In the genomic region with DNA sequence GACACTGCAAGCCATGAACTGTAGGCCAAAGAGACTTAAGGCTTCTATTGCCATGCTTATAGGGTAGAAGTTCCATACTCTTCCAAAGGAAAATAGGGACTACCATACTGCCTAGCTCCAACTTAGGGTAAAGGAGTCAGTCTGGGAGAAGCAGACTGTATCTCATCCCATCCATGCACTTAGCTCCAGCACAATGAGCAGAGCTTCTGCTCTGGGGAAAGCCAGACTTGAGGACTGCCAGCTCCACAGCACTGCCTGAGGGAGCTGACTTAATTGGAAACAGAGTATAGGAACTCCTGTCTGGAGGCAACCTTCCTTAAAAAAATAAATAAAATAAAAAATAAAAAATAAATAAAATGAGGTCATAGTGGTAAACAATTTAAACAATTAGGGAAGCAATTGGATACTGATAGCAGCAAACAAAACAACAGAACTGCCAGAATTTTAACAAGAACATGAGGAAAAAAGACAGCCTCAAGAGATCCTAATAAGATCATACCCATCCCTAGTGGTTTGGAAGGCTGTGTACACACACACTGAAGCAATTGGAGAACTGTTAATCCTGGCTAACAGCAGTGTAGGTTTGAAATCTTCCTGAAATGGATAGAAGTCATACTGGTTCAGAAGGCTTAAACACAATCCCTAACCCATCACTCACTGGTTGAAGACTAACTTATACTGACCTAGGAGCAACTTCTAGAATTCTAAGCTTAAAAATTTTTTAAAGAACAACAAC, we compare ENCODE assay signal across 15 cellular contexts.
A peak's percentile ranks its signal among the peaks of the same experiment; 100 is the strongest.
DNase-seq lines count a peak whose midpoint lies in the region; ATAC-seq and TF ChIP-seq lines count a peak whose summit lies in the region.
"Had no signal": no experiment of that assay in that cellular context is flagged by ENCODE, and none has a peak within 500 bp of the region (broad histone marks: within the 10 kb centered on the region; RNA-seq: fewer than 3 reads in every experiment).

No MANE protein-coding gene starts in this region.

- H4K20me1 ChIP-seq in BLaER1 (no peaks in the 10 kb centered on the region), SK-N-SH (ENCODE audit: insufficient read depth) (no peaks in the 10 kb centered on the region)

- no peaks in the 10 kb centered on the region for H3K9me2 ChIP-seq in SK-N-SH

- intact Hi-C loops in sciatic nerve (cut with DNase I), result no loop called here

- POLR2A ChIA-PET in SK-N-SH (lab: Yijun Ruan, JAX), result no interaction called here

- TF ChIP-seq EP300 in SK-N-SH (IDR thresholded peaks at IDR 0.05; ENCODE audit: borderline replicate concordance in 1 of 2, low read depth in 1 of 2, low read length in 1 of 2), result peak in 1 of 2 experiments; percentile 25; a peak in 1 of 4 replicates

- no peak for TF ChIP-seq RAD21 in SK-N-SH (IDR thresholded peaks at IDR 0.05; ENCODE audit: low read length)

- H3K27ac ChIP-seq in BLaER1 (0 out of 2 replicates have a peak overlapping the region, but pooled peaks have one; percentile 51), SK-N-SH (ENCODE audit: low read depth in 2 of 2, low read length in 1 of 2) (peak overlapping the region in 1 of 2 experiments; percentile 64; a peak in 2 of 4 replicates)
- H3K27ac ChIP-seq: PC-9 had no signal

- peaks cover 6% of the 10 kb centered on the region for H3F3A ChIP-seq in SK-N-SH (replicated peaks; ENCODE audit: insufficient read depth)

- H3K36me3 ChIP-seq in BLaER1 (no peaks in the 10 kb centered on the region), SK-N-SH (replicated peaks in 1 of 2; ENCODE audit: control insufficient read depth in 1 of 2, insufficient read depth in 2 of 2, low read length in 1 of 2) (no peaks in the 10 kb centered on the region)

- H2AFZ ChIP-seq in SK-N-SH (ENCODE audit: low read depth), result no peak overlapping the region
- H2AFZ ChIP-seq: GM23338, PC-9 had no signal

- peaks cover 34% of the 10 kb centered on the region for H3K4me1 ChIP-seq in BLaER1
- peaks cover 0 to 9% of the 10 kb centered on the region in 2 experiments; a peak in 2 of 4 replicates for H3K4me1 ChIP-seq in SK-N-SH (ENCODE audit: control insufficient read depth in 1 of 2, insufficient read depth in 2 of 2, low read depth in 1 of 2, low read length in 1 of 2)

- H3K79me2 ChIP-seq in SK-N-SH (ENCODE audit: insufficient read depth), result no peaks in the 10 kb centered on the region

- CTCF ChIA-PET in SK-N-SH (lab: Yijun Ruan, JAX), result interaction anchor here (1.7 kb wide), 1 partner anchor 288 kb away, joined by 5 read pairs; no protein-coding TSS in a partner anchor

- H3K9ac ChIP-seq in BLaER1, result no peak overlapping the region; the same call in 1 of the 2 replicates
- no peak overlapping the region for H3K9ac ChIP-seq in SK-N-SH

- TF ChIP-seq CTCF in SK-N-SH (IDR thresholded peaks at IDR 0.05) (no peak), fibroblast of the aortic adventitia (IDR thresholded peaks at IDR 0.05; ENCODE audit: insufficient read depth, low read length) (no peak)

- H3K4me3 ChIP-seq in BLaER1, result no peak overlapping the region
- no peak overlapping the region for H3K4me3 ChIP-seq in SK-N-SH (ENCODE audit: low read depth in 2 of 2, low read length in 1 of 2)
- H3K4me3 ChIP-seq in fibroblast of the aortic adventitia (ENCODE audit: low read depth, low read length), result no peak overlapping the region
- H3K4me3 ChIP-seq: GM23338, PC-9 had no signal

- peak; percentile 50 for ATAC-seq in sciatic nerve
- ATAC-seq: GM23338 had no signal

- peak; percentile 35 for DNase-seq in SK-N-SH
- peak; percentile 4 for DNase-seq in fibroblast of the aortic adventitia (ENCODE audit: low read depth)
- no peak for DNase-seq in sciatic nerve (ENCODE audit: low spot score)
- DNase-seq in globus pallidus (ENCODE audit: low spot score), result no peak
- DNase-seq in activated naive CD4-positive, alpha-beta T cell treated with Interleukin-2 at 50 U/mL for 16 hours, result no peak
- no peak for DNase-seq in occipital lobe (lab: John Stamatoyannopoulos, UW)
- DNase-seq: CD4-positive, alpha-beta memory T cell; DMS79 treated with DMSO at 0.1 percent for 48 hours; NCI-H1436 treated with DMSO at 0.1 percent for 48 hours; NCI-H2227 treated with DMSO at 0.1 percent for 48 hours; NCI-H526; NK-92 treated with Interleukin-12 subunit alpha and Interleukin-12 subunit beta, amount 100 ng/mL, for 24 hours; PC-9 had no signal

- H3K9me3 ChIP-seq in BLaER1 (peaks cover 29% of the 10 kb centered on the region), SK-N-SH (no peaks in the 10 kb centered on the region)

- H3K27me3 ChIP-seq in BLaER1 (no peaks in the 10 kb centered on the region), SK-N-SH (ENCODE audit: insufficient read depth) (no peaks in the 10 kb centered on the region)

- H3K4me2 ChIP-seq in BLaER1, result peak overlapping the region; percentile 57; the same call in 1 of the 2 replicates
- no peak overlapping the region for H3K4me2 ChIP-seq in SK-N-SH
- H3K4me2 ChIP-seq: GM23338, PC-9 had no signal

TF ChIP-seq in SK-N-SH, 30 proteins besides CTCF, POLR2A, EP300 and RAD21:
- TF ChIP-seq TAF1 (IDR thresholded peaks at IDR 0.05; ENCODE audit: borderline replicate concordance, low read depth, low read length) (no peak), FOXJ3 (CRISPR knock-in tag; IDR thresholded peaks at IDR 0.05) (no peak), TCF12 (IDR thresholded peaks at IDR 0.05) (no peak), GATA2 (CRISPR knock-in tag; IDR thresholded peaks at IDR 0.05) (no peak), RFX5 (IDR thresholded peaks at IDR 0.05; ENCODE audit: low read length) (no peak), YY1 (IDR thresholded peaks at IDR 0.05; ENCODE audit: low read depth) (no peak), MXI1 (IDR thresholded peaks at IDR 0.05; ENCODE audit: low read depth, low read length) (no peak), MEF2A (IDR thresholded peaks at IDR 0.05; ENCODE audit: borderline replicate concordance, low read depth) (no peak)
- TF ChIP-seq, protein P1, sequence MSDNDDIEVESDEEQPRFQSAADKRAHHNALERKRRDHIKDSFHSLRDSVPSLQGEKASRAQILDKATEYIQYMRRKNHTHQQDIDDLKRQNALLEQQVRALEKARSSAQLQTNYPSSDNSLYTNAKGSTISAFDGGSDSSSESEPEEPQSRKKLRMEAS (IDR thresholded peaks at IDR 0.05; ENCODE audit: low read depth), result no peak
- TF ChIP-seq, protein P2, sequence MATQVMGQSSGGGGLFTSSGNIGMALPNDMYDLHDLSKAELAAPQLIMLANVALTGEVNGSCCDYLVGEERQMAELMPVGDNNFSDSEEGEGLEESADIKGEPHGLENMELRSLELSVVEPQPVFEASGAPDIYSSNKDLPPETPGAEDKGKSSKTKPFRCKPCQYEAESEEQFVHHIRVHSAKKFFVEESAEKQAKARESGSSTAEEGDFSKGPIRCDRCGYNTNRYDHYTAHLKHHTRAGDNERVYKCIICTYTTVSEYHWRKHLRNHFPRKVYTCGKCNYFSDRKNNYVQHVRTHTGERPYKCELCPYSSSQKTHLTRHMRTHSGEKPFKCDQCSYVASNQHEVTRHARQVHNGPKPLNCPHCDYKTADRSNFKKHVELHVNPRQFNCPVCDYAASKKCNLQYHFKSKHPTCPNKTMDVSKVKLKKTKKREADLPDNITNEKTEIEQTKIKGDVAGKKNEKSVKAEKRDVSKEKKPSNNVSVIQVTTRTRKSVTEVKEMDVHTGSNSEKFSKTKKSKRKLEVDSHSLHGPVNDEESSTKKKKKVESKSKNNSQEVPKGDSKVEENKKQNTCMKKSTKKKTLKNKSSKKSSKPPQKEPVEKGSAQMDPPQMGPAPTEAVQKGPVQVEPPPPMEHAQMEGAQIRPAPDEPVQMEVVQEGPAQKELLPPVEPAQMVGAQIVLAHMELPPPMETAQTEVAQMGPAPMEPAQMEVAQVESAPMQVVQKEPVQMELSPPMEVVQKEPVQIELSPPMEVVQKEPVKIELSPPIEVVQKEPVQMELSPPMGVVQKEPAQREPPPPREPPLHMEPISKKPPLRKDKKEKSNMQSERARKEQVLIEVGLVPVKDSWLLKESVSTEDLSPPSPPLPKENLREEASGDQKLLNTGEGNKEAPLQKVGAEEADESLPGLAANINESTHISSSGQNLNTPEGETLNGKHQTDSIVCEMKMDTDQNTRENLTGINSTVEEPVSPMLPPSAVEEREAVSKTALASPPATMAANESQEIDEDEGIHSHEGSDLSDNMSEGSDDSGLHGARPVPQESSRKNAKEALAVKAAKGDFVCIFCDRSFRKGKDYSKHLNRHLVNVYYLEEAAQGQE (IDR thresholded peaks at IDR 0.05; ENCODE audit: low read depth, low read length), result no peak
- TF ChIP-seq, protein P3, sequence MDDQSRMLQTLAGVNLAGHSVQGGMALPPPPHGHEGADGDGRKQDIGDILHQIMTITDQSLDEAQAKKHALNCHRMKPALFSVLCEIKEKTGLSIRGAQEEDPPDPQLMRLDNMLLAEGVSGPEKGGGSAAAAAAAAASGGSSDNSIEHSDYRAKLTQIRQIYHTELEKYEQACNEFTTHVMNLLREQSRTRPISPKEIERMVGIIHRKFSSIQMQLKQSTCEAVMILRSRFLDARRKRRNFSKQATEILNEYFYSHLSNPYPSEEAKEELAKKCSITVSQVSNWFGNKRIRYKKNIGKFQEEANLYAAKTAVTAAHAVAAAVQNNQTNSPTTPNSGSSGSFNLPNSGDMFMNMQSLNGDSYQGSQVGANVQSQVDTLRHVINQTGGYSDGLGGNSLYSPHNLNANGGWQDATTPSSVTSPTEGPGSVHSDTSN (IDR thresholded peaks at IDR 0.05), result no peak
- TF ChIP-seq, protein P4, sequence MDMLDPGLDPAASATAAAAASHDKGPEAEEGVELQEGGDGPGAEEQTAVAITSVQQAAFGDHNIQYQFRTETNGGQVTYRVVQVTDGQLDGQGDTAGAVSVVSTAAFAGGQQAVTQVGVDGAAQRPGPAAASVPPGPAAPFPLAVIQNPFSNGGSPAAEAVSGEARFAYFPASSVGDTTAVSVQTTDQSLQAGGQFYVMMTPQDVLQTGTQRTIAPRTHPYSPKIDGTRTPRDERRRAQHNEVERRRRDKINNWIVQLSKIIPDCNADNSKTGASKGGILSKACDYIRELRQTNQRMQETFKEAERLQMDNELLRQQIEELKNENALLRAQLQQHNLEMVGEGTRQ (IDR thresholded peaks at IDR 0.05; ENCODE audit: borderline replicate concordance, low read depth, low read length), result no peak

Comparison
In these comparisons a context has a peak if more than half of its experiments do, and no peak if none do; other contexts are left out.
1. DNase-seq: peak in SK-N-SH (single experiment) and fibroblast of the aortic adventitia (single experiment); none in sciatic nerve (single experiment), globus pallidus (single experiment), activated naive CD4-positive, alpha-beta T cell treated with Interleukin-2 at 50 U/mL for 16 hours (single experiment) and occipital lobe (single experiment).